28 cellular contexts compared by ENCODE assay signal in the genomic region with DNA sequence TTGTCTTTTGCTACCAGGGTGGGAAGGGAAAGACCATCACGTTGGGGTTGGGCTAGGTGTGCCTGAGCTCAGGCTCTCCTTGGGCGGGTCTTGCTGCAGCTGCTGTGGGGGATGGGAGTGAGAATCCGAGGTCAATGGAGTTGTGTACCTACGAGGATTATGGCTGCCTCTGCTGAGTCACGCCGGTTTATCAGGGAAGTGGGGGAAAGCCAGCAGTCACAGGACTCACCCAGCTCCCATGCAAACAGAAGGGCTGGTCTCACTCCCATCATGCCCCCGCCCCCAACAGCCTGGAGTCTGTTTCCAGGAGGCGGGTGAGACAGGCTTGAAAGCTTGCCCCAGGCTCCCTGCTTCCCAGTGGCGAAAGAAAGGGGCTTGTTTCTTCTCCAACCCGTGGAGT.
A peak's percentile ranks its signal among the peaks of the same experiment; 100 is the strongest.
DNase-seq lines count a peak whose midpoint lies in the region; ATAC-seq, FAIRE-seq and TF ChIP-seq lines count a peak whose summit lies in the region.
"Had no signal": no experiment of that assay in that cellular context is flagged by ENCODE, and none has a peak within 500 bp of the region (broad histone marks: within the 10 kb centered on the region; RNA-seq: fewer than 3 reads in every experiment).

No MANE protein-coding gene starts in this region.

- H3K4me2 ChIP-seq in HepG2 (ENCODE audit: low read depth, low read length) = no peak overlapping the region
- H3K4me2 ChIP-seq in PC-3 (ENCODE audit: low read length) = no peak overlapping the region
- no peak overlapping the region for H3K4me2 ChIP-seq in SK-N-SH

- peaks cover 87% of the 10 kb centered on the region for H3K9me3 ChIP-seq in HepG2 (ENCODE audit: low read length)
- H3K9me3 ChIP-seq in right lobe of liver = no peaks in the 10 kb centered on the region
- H3K9me3 ChIP-seq in PC-3 (ENCODE audit: low read length) = no peaks in the 10 kb centered on the region
- no peaks in the 10 kb centered on the region for H3K9me3 ChIP-seq in SK-N-SH
- H3K9me3 ChIP-seq: ascending aorta, testis had no signal

- no peak; the same call in 2 of the 3 replicates for ATAC-seq in HepG2
- ATAC-seq in right lobe of liver = no peak
- no peak for ATAC-seq in PC-3
- ATAC-seq in esophagus mucosa = peak; percentile 25
- ATAC-seq: left colon, T-cell had no signal

- in situ Hi-C loops in HepG2 (cut with HindIII; ENCODE audit: extremely low pct_ligation_motif_present, low pct_unique_long_range_greater_than_20kb) = no loop called here

- POLR2A ChIA-PET in HepG2 (lab: Yijun Ruan, JAX) (no interaction called here), PC-3 (lab: Charles Lee; ENCODE audit: unreplicated experiment) (no interaction called here), SK-N-SH (lab: Yijun Ruan, JAX) (no interaction called here)

- H3K27me3 ChIP-seq in HepG2 (ENCODE audit: control insufficient read depth in 1 of 2, insufficient read depth in 2 of 2, low read length in 2 of 2) = no peaks in the 10 kb centered on the region
- H3K27me3 ChIP-seq in right lobe of liver = no peaks in the 10 kb centered on the region
- no peaks in the 10 kb centered on the region for H3K27me3 ChIP-seq in PC-3 (ENCODE audit: low read length)
- H3K27me3 ChIP-seq in SK-N-SH (ENCODE audit: insufficient read depth) = no peaks in the 10 kb centered on the region
- H3K27me3 ChIP-seq: ascending aorta, cardiac muscle cell, SJSA1, testis had no signal

- H3K79me2 ChIP-seq in HepG2 (ENCODE audit: insufficient read depth, low read length) (no peaks in the 10 kb centered on the region), PC-3 (ENCODE audit: low read length) (no peaks in the 10 kb centered on the region), SK-N-SH (ENCODE audit: insufficient read depth) (no peaks in the 10 kb centered on the region)

- DNase-seq in HepG2 (ENCODE audit: low spot score) = peak; percentile 18
- DNase-seq in right lobe of liver = no peak
- peak; percentile 3 for DNase-seq in PC-3
- no peak for DNase-seq in NCI-H2227 treated with DMSO at 0.1 percent for 48 hours (lab: John Stamatoyannopoulos, UW)
- DNase-seq in NCI-H1048 (lab: John Stamatoyannopoulos, UW) = no peak
- no peak for DNase-seq in SK-N-SH
- DNase-seq: activated B cell treated with CpG ODN at 0.5 μM for 24 hours; activated CD4-positive, alpha-beta T cell treated with anti-CD3 and anti-CD28 coated beads, Interleukin-2, amount 50 U/mL, for 1 hour; activated effector memory CD4-positive, alpha-beta T cell treated with anti-CD3 and anti-CD28 coated beads, Interleukin-2, amount 50 U/mL, for 16 hours; activated naive CD8-positive, alpha-beta T cell treated with anti-CD3 and anti-CD28 coated beads for 36 hours; activated T-cell treated with anti-CD3 and anti-CD28 coated beads, Interleukin-2, amount 50 U/mL, for 24 hours; CD4-positive, alpha-beta memory T cell; EL; left colon; mammary epithelial cell; NCI-H446 treated with DMSO at 0.1 percent for 48 hours; nephron progenitor cell; small intestine; stimulated activated CD4-positive, alpha-beta T cell treated with anti-CD3 and anti-CD28 coated beads, Interleukin-1b, Interleukin-23, amount 100 ng/mL, for 48 hours; stimulated activated naive CD4-positive, alpha-beta T cell treated with Interleukin-2 at 50 U/mL for 16 hours; T-cell; testis had no signal

- no peak overlapping the region for H3K9ac ChIP-seq in HepG2 (ENCODE audit: insufficient read depth, low read depth, low read length)
- H3K9ac ChIP-seq in PC-3 (ENCODE audit: low read length) = no peak overlapping the region
- no peak overlapping the region for H3K9ac ChIP-seq in SK-N-SH

- TF ChIP-seq CTCF in HepG2 (CRISPR knock-in tag; IDR thresholded peaks at IDR 0.05) (no peak), right lobe of liver (IDR thresholded peaks at IDR 0.05) (no peak), PC-3 (conservative IDR thresholded peaks at IDR 0.05; ENCODE audit: low read depth, low read length) (no peak), SK-N-SH (IDR thresholded peaks at IDR 0.05) (no peak)

- 1% methylated on average over 8 of the region's 10 CpGs for WGBS in HepG2 (ENCODE audit: low lambda C conversion rate)
- 43% methylated on average over 3 of the region's 10 CpGs for WGBS in right lobe of liver (ENCODE audit: insufficient coverage, low coverage, low lambda C conversion rate, missing lambda C conversion rate)
- WGBS in SK-N-SH (ENCODE audit: low lambda C conversion rate) = 6% methylated on average over 3 of the region's 10 CpGs

- no peak for FAIRE-seq in HepG2 (lab: Jason Lieb, UNC)
- FAIRE-seq: colon, H54, small intestine had no signal

- H3K9me2 ChIP-seq in PC-3 (replicated peaks; ENCODE audit: low read length) (no peaks in the 10 kb centered on the region), SK-N-SH (no peaks in the 10 kb centered on the region)

- TF ChIP-seq RAD21 in HepG2 (CRISPR knock-in tag; IDR thresholded peaks at IDR 0.05) (no peak), SK-N-SH (IDR thresholded peaks at IDR 0.05; ENCODE audit: low read length) (no peak)

- intact Hi-C loops in HepG2 (cut with micrococcal nuclease; ENCODE audit: unreplicated experiment) (no loop called here), right lobe of liver (cut with DNase I) (no loop called here), PC-3 (cut with micrococcal nuclease) (no loop called here)

- H3F3A ChIP-seq in PC-3 (ENCODE audit: low read length, unreplicated experiment) (no peaks in the 10 kb centered on the region), SK-N-SH (replicated peaks; ENCODE audit: insufficient read depth) (no peaks in the 10 kb centered on the region)

- TF ChIP-seq POLR2A in HepG2 (IDR thresholded peaks at IDR 0.05; ENCODE audit: insufficient read depth in 1 of 2, low read depth in 2 of 2, low read length in 2 of 2) (no peak), right lobe of liver (IDR thresholded peaks at IDR 0.05) (no peak)

- H3K4me3 ChIP-seq in HepG2 (replicated peaks in 1 of 3; ENCODE audit: insufficient read depth in 1 of 3, low read depth in 2 of 3, low read length in 3 of 3) (no peak overlapping the region), right lobe of liver (no peak overlapping the region), PC-3 (ENCODE audit: low read length) (no peak overlapping the region), SK-N-SH (ENCODE audit: low read depth in 2 of 2, low read length in 1 of 2) (no peak overlapping the region)
- H3K4me3 ChIP-seq: ascending aorta, cardiac muscle cell, SJSA1, testis had no signal

- BruUV-seq in HepG2 (replicated peaks; lab: Mats Ljungman, UMichigan) (no TSS peak), PC-3 (replicated peaks; lab: Mats Ljungman, UMichigan) (no TSS peak)

- H3K27ac ChIP-seq in HepG2 (ENCODE audit: extremely low read length, insufficient read depth, low read length) (no peak overlapping the region), right lobe of liver (no peak overlapping the region), PC-3 (ENCODE audit: low read length) (no peak overlapping the region), SK-N-SH (ENCODE audit: low read depth in 2 of 2, low read length in 1 of 2) (no peak overlapping the region)
- H3K27ac ChIP-seq: ascending aorta, cardiac muscle cell, SJSA1, testis had no signal

- CTCF ChIA-PET in HepG2 (lab: Yijun Ruan, JAX; ENCODE audit: low intra/inter-chr PET ratio, low total read pairs) (no interaction called here), PC-3 (lab: Charles Lee) (no interaction called here), SK-N-SH (lab: Yijun Ruan, JAX) (no interaction called here)

- H3K36me3 ChIP-seq in HepG2 (replicated peaks in 1 of 2; ENCODE audit: control insufficient read depth in 1 of 2, insufficient read depth in 2 of 2, low read length in 2 of 2) (no peaks in the 10 kb centered on the region), right lobe of liver (no peaks in the 10 kb centered on the region), PC-3 (ENCODE audit: low read depth, low read length) (no peaks in the 10 kb centered on the region), SK-N-SH (replicated peaks in 1 of 2; ENCODE audit: control insufficient read depth in 1 of 2, insufficient read depth in 2 of 2, low read length in 1 of 2) (no peaks in the 10 kb centered on the region)
- H3K36me3 ChIP-seq: ascending aorta, cardiac muscle cell, SJSA1 had no signal

- no peak overlapping the region for H2AFZ ChIP-seq in HepG2 (ENCODE audit: low read length)
- H2AFZ ChIP-seq in PC-3 (ENCODE audit: low read length) = no peak overlapping the region
- H2AFZ ChIP-seq in SK-N-SH (ENCODE audit: low read depth) = no peak overlapping the region

- no peaks in the 10 kb centered on the region for H3K4me1 ChIP-seq in HepG2 (ENCODE audit: insufficient read depth, low read length)
- H3K4me1 ChIP-seq in right lobe of liver = no peaks in the 10 kb centered on the region
- H3K4me1 ChIP-seq in PC-3 (ENCODE audit: insufficient read depth, low read length) = no peaks in the 10 kb centered on the region
- H3K4me1 ChIP-seq in SK-N-SH (ENCODE audit: control insufficient read depth in 1 of 2, insufficient read depth in 2 of 2, low read depth in 1 of 2, low read length in 1 of 2) = no peaks in the 10 kb centered on the region
- H3K4me1 ChIP-seq: ascending aorta, SJSA1, testis had no signal

- no peak for TF ChIP-seq EP300 in HepG2 (IDR thresholded peaks at IDR 0.05; ENCODE audit: low read depth in 2 of 2, low read length in 2 of 2)
- no peak for TF ChIP-seq EP300 in HepG2 (CRISPR knock-in tag; IDR thresholded peaks at IDR 0.05; ENCODE audit: borderline replicate concordance)
- TF ChIP-seq EP300 in SK-N-SH (IDR thresholded peaks at IDR 0.05; ENCODE audit: borderline replicate concordance in 1 of 2, low read depth in 1 of 2, low read length in 1 of 2) = no peak

- H4K20me1 ChIP-seq in HepG2 (ENCODE audit: insufficient read depth, low read length) = no peaks in the 10 kb centered on the region
- H4K20me1 ChIP-seq in PC-3 (ENCODE audit: low read length) = no peaks in the 10 kb centered on the region
- H4K20me1 ChIP-seq in SK-N-SH (ENCODE audit: insufficient read depth) = no peaks in the 10 kb centered on the region

TF ChIP-seq in HepG2, 621 proteins besides CTCF, POLR2A, EP300 and RAD21:
- TF ChIP-seq FOSL2 (CRISPR knock-in tag; IDR thresholded peaks at IDR 0.05) (0 out of 2 replicates have a peak, but pooled peaks have one; percentile 17), RXRA (CRISPR knock-in tag; IDR thresholded peaks at IDR 0.05) (no peak)

TF ChIP-seq in SK-N-SH, 30 proteins besides CTCF, POLR2A, EP300 and RAD21 (continues in another document):
- TF ChIP-seq TCF12 (IDR thresholded peaks at IDR 0.05) (no peak), FOSL2 (IDR thresholded peaks at IDR 0.05; ENCODE audit: borderline replicate concordance, low read depth) (no peak)

Comparison
In these comparisons a context has a peak if more than half of its experiments do, and no peak if none do; other contexts are left out.
1. DNase-seq: peak in HepG2 (single experiment) and PC-3 (single experiment); none in right lobe of liver (0 of 3), NCI-H2227 treated with DMSO at 0.1 percent for 48 hours (single experiment), NCI-H1048 (single experiment) and SK-N-SH (single experiment).